8 cellular contexts compared by ENCODE assay signal in genomic region chr9:105656131-105656921, GRCh38. TPM values are rescaled to one million over a fixed set of nuclear protein-coding genes. Genes with fewer than 3 reads are reported as not detected.
DNase-seq lines count a peak whose midpoint lies in the region; ATAC-seq and TF ChIP-seq lines count a peak whose summit lies in the region.

No MANE protein-coding gene starts in this region.

- H3K27me3 ChIP-seq in BE2C (peaks cover 18% of the 10 kb centered on the region), esophagus (ENCODE audit: control insufficient read depth in 1 of 2, insufficient read depth in 2 of 2, low read length in 2 of 2) (peaks cover 0 to 4% of the 10 kb centered on the region in 2 donors)
- H3K27me3 ChIP-seq in naive thymus-derived CD4-positive, alpha-beta T cell (ENCODE audit: control insufficient read depth in 2 of 2, insufficient read depth in 2 of 2, low read length in 2 of 2): peaks cover 0 to 11% of the 10 kb centered on the region in 2 donors

- POLR2A ChIA-PET in naive thymus-derived CD4-positive, alpha-beta T cell (lab: Charles Lee): no interaction called here

- H3K27ac ChIP-seq in esophagus (ENCODE audit: low read depth in 2 of 2, low read length in 1 of 2): no peak overlapping the region
- no peak overlapping the region for H3K27ac ChIP-seq in naive thymus-derived CD4-positive, alpha-beta T cell (ENCODE audit: low read depth, low read length)

- no peak overlapping the region for H3K27ac Mint-ChIP-seq in T-helper 2 cell treated with Interferon-gamma antibody and Interleukin-4, amounts not matched to agents 5 μg/mL and 100 μg/mL, for 36 hours
- H3K27ac Mint-ChIP-seq in naive thymus-derived CD4-positive, alpha-beta T cell: peak overlapping the region in 1 of 9 donors; percentile 62

- H3K36me3 ChIP-seq in BE2C: no peaks in the 10 kb centered on the region
- H3K36me3 ChIP-seq in esophagus (ENCODE audit: control insufficient read depth in 2 of 2, insufficient read depth in 2 of 2, low read length in 1 of 2): no peaks in the 10 kb centered on the region
- no peaks in the 10 kb centered on the region for H3K36me3 ChIP-seq in naive thymus-derived CD4-positive, alpha-beta T cell (ENCODE audit: control insufficient read depth in 2 of 3, insufficient read depth in 3 of 3, low read length in 3 of 3)

- DNase-seq in BE2C (peak; percentile 39), NCI-H187 treated with DMSO at 0.1 percent for 48 hours (lab: John Stamatoyannopoulos, UW) (no peak)
- DNase-seq in T-helper 2 cell treated with Interferon-gamma antibody and Interleukin-4, amounts not matched to agents 5 μg/mL and 100 μg/mL, for 36 hours (ENCODE audit: low spot score): no peak
- no peak for DNase-seq in naive thymus-derived CD4-positive, alpha-beta T cell

- no peak for TF ChIP-seq CTCF in BE2C (IDR thresholded peaks at IDR 0.05; ENCODE audit: low read depth, low read length)

- no peaks in the 10 kb centered on the region for H3K4me1 Mint-ChIP-seq in T-helper 2 cell treated with Interferon-gamma antibody and Interleukin-4, amounts not matched to agents 5 μg/mL and 100 μg/mL, for 36 hours (ENCODE audit: low read depth)
- peaks cover 7 to 15% (median 9%) of the 10 kb centered on the region in 7 donors for H3K4me1 Mint-ChIP-seq in naive thymus-derived CD4-positive, alpha-beta T cell

- H3K4me1 ChIP-seq in BE2C: no peaks in the 10 kb centered on the region
- no peaks in the 10 kb centered on the region for H3K4me1 ChIP-seq in esophagus (ENCODE audit: control insufficient read depth in 2 of 2, insufficient read depth in 2 of 2, low read length in 1 of 2)
- peaks cover 0 to 11% of the 10 kb centered on the region in 2 donors for H3K4me1 ChIP-seq in naive thymus-derived CD4-positive, alpha-beta T cell (ENCODE audit: control insufficient read depth in 2 of 2, insufficient read depth in 2 of 2, low read length in 2 of 2)

- H3K4me3 ChIP-seq in BE2C (ENCODE audit: low read depth, low read length) (peak overlapping the region; percentile 44), esophagus (ENCODE audit: low read depth in 1 of 2, low read length in 2 of 2) (peak overlapping the region; percentile 44)
- H3K4me3 ChIP-seq in naive thymus-derived CD4-positive, alpha-beta T cell (ENCODE audit: low read length): no peak overlapping the region

- no peaks in the 10 kb centered on the region for H3K9me3 Mint-ChIP-seq in T-helper 2 cell treated with Interferon-gamma antibody and Interleukin-4, amounts not matched to agents 5 μg/mL and 100 μg/mL, for 36 hours
- H3K9me3 Mint-ChIP-seq in naive thymus-derived CD4-positive, alpha-beta T cell: peaks cover 0 to 2% (median 0%) of the 10 kb centered on the region in 11 donors

- intact Hi-C loops in naive thymus-derived CD4-positive, alpha-beta T cell (cut with micrococcal nuclease): loop anchor here (1.0 kb wide), 1 partner anchor 62 kb away; no protein-coding TSS in a partner anchor

- peak overlapping the region; percentile 72 for H3K4me3 Mint-ChIP-seq in T-helper 2 cell treated with Interferon-gamma antibody and Interleukin-4, amounts not matched to agents 5 μg/mL and 100 μg/mL, for 36 hours
- peak overlapping the region; percentile 64 to 89 (median 79) for H3K4me3 Mint-ChIP-seq in naive thymus-derived CD4-positive, alpha-beta T cell

- WGBS in esophagus, 2 donors: 2% methylated on average over 61 to 75 of the region's 75 CpGs

- ATAC-seq in GM18867 (IDR thresholded peaks at IDR 0.05; ENCODE audit: unreplicated experiment) (peak; percentile 76), HG03196 (IDR thresholded peaks at IDR 0.05; ENCODE audit: unreplicated experiment) (peak; percentile 61), GM21367 (IDR thresholded peaks at IDR 0.05; ENCODE audit: unreplicated experiment) (no peak)
- ATAC-seq in naive thymus-derived CD4-positive, alpha-beta T cell: peak; percentile 61

- H3K36me3 Mint-ChIP-seq in T-helper 2 cell treated with Interferon-gamma antibody and Interleukin-4, amounts not matched to agents 5 μg/mL and 100 μg/mL, for 36 hours (ENCODE audit: low read depth): no peaks in the 10 kb centered on the region
- peaks cover 0 to 7% (median 0%) of the 10 kb centered on the region in 5 donors for H3K36me3 Mint-ChIP-seq in naive thymus-derived CD4-positive, alpha-beta T cell

- no peaks in the 10 kb centered on the region for H3K9me3 ChIP-seq in BE2C
- H3K9me3 ChIP-seq in esophagus (ENCODE audit: control insufficient read depth in 2 of 2, insufficient read depth in 1 of 2, low read depth in 1 of 2, low read length in 1 of 2): no peaks in the 10 kb centered on the region
- no peaks in the 10 kb centered on the region for H3K9me3 ChIP-seq in naive thymus-derived CD4-positive, alpha-beta T cell (ENCODE audit: control insufficient read depth in 2 of 3, low read length in 3 of 3)

- CTCF ChIA-PET in naive thymus-derived CD4-positive, alpha-beta T cell (lab: Charles Lee): no interaction called here

- peaks cover 41% of the 10 kb centered on the region for H3K27me3 Mint-ChIP-seq in T-helper 2 cell treated with Interferon-gamma antibody and Interleukin-4, amounts not matched to agents 5 μg/mL and 100 μg/mL, for 36 hours (ENCODE audit: low read depth)
- H3K27me3 Mint-ChIP-seq in naive thymus-derived CD4-positive, alpha-beta T cell: peaks cover 34 to 47% (median 42%) of the 10 kb centered on the region in 5 donors

RNA-seq across cellular contexts. Expression of gene TAL2, which starts 5.9 kb away (rescaled TPM):
- polyA plus RNA-seq in BE2C (2012; ENCODE audit: insufficient read depth, insufficient read length, low read depth): not detected
- under 1 TPM in 1 of 2 donors, not detected in 1; 0.22 TPM for polyA plus RNA-seq in esophagus
- total RNA-seq in naive thymus-derived CD4-positive, alpha-beta T cell: under 1 TPM in 1 of 5 experiments, not detected in 4; 0.36 TPM
- not detected for polyA plus RNA-seq in naive thymus-derived CD4-positive, alpha-beta T cell

RNA-seq across cellular contexts. Expression of gene TMEM38B, which starts 38.0 kb away (rescaled TPM):
- polyA plus RNA-seq in BE2C (2012; ENCODE audit: insufficient read depth, insufficient read length, low read depth): 14.1 TPM
- 1 to 10 TPM; 1.6 to 2.8 TPM for polyA plus RNA-seq in esophagus
- total RNA-seq in naive thymus-derived CD4-positive, alpha-beta T cell: 10 to 100 TPM in 4 of 5 experiments, 1 to 10 TPM in 1; 5.8 to 21.0 (median 15.2) TPM
- polyA plus RNA-seq in naive thymus-derived CD4-positive, alpha-beta T cell: 10 to 100 TPM; 20.4 to 31.4 TPM

Comparison
In these comparisons a context has a peak if more than half of its experiments do, and no peak if none do; other contexts are left out.
1. RNA of gene TMEM38B, which starts 38.0 kb away (polyA plus RNA-seq): 20.4 to 31.4 TPM in naive thymus-derived CD4-positive, alpha-beta T cell; 1.6 to 2.8 TPM in esophagus; every median in the first group is over 4 times any median in the second.